ENCODE assay signal across 7 cellular contexts in the genomic region with DNA sequence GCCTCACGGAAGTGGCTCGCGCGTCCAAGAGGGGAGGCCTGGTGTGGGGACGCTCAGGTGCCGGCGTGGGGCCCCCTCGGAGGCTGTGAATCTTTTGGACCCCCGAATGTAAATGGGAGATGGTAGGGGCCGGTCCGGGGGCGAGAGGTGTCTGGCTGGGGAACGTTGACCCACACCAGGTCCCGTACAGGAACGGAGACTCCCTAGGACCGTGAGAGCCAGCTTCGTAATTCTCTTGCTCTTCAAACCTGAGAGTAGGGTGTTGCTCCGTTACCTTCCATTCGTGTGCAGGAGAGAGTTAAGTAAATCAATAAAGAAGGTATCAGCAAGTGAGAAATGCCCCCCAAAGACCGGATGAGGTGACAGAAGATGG. TPM values are rescaled to one million over a fixed set of nuclear protein-coding genes. Genes with fewer than 3 reads are reported as not detected.
DNase-seq lines count a peak whose midpoint lies in the region; FAIRE-seq and TF ChIP-seq lines count a peak whose summit lies in the region.

No MANE protein-coding gene starts in this region.

- peak overlapping the region; percentile 1 for H2BK12ac ChIP-seq in H9 (ENCODE audit: insufficient read length, low read depth, low read length)

- peak overlapping the region; percentile 6 for H4K5ac ChIP-seq in H9 (ENCODE audit: insufficient read length, low read depth, low read length)

- H3K27ac ChIP-seq in H9 (ENCODE audit: insufficient read length, low read depth, low read length) (peak overlapping the region; percentile 48), endothelial cell of umbilical vein (ENCODE audit: insufficient read depth, low read depth, low read length) (peak overlapping the region; percentile 100), neural progenitor cell (peak overlapping the region; percentile 98)

- no peak overlapping the region for H2BK5ac ChIP-seq in H9 (ENCODE audit: insufficient read length, low read length)

- H4K8ac ChIP-seq in H9 (replicated peaks; ENCODE audit: insufficient read length, low read depth, low read length), result no peak overlapping the region

- H3K4me3 Mint-ChIP-seq in H9 (peak overlapping the region; percentile 75 to 96), neural progenitor cell (peak overlapping the region; percentile 92)

- H3K4ac ChIP-seq in H9 (ENCODE audit: low read depth, low read length), result peak overlapping the region; percentile 52; the same call in 1 of the 2 replicates

- no peak overlapping the region for H2BK15ac ChIP-seq in H9 (ENCODE audit: low read depth, low read length)

- peaks cover 0 to 6% of the 10 kb centered on the region in 2 experiments for H3K36me3 ChIP-seq in endothelial cell of umbilical vein (ENCODE audit: control insufficient read depth in 2 of 2, extremely low read depth in 1 of 2, insufficient read depth in 2 of 2, low read length in 2 of 2)
- no peaks in the 10 kb centered on the region for H3K36me3 ChIP-seq in neural progenitor cell

- H3K4me1 Mint-ChIP-seq in H9, result peaks cover 51 to 55% of the 10 kb centered on the region in 2 experiments
- H3K4me1 Mint-ChIP-seq in neural progenitor cell, result peaks cover 39% of the 10 kb centered on the region

- intact Hi-C loops in endothelial cell of umbilical vein (cut with micrococcal nuclease), result loop anchor here (2.0 to 5.0 kb wide), 5 partner anchors 94 to 1291 kb away; a partner anchor contains a TSS

- CTCF ChIA-PET in endothelial cell of umbilical vein (lab: Charles Lee), result interaction anchor here (0.9 to 3.6 kb wide), 3 partner anchors 34 to 50 kb away, joined by 3 to 33 read pairs (median 6); no protein-coding TSS in a partner anchor

- dilution Hi-C loops in endothelial cell of umbilical vein (cut with MboI; ENCODE audit: extremely low pct_ligation_motif_present, low sequenced_read_pairs), result no loop called here

- H3K9me3 Mint-ChIP-seq in H9, result no peaks in the 10 kb centered on the region; a peak in 1 of 5 replicates
- no peaks in the 10 kb centered on the region for H3K9me3 Mint-ChIP-seq in neural progenitor cell

- TF ChIP-seq CTCF in H9 (conservative IDR thresholded peaks at IDR 0.05) (no peak), endothelial cell of umbilical vein (IDR thresholded peaks at IDR 0.05; ENCODE audit: extremely low read depth in 1 of 2, insufficient read depth in 1 of 2, low read depth in 1 of 2, low read length in 2 of 2) (no peak), neural progenitor cell (IDR thresholded peaks at IDR 0.05) (no peak)

- H3K27ac Mint-ChIP-seq in H9, result peak overlapping the region; percentile 99 to 100 (median 100)
- peak overlapping the region; percentile 100 for H3K27ac Mint-ChIP-seq in neural progenitor cell

- H3K79me2 ChIP-seq in H9 (ENCODE audit: insufficient read depth, low read length) (peaks cover 14% of the 10 kb centered on the region; the same call in 1 of the 2 replicates), endothelial cell of umbilical vein (ENCODE audit: control insufficient read depth, insufficient read depth, low read length) (peaks cover 58% of the 10 kb centered on the region), neural progenitor cell (ENCODE audit: low read depth) (peaks cover 82% of the 10 kb centered on the region)

- no peaks in the 10 kb centered on the region for H3K27me3 ChIP-seq in H9 (ENCODE audit: insufficient read depth, low read length)
- no peaks in the 10 kb centered on the region for H3K27me3 ChIP-seq in endothelial cell of umbilical vein (ENCODE audit: control insufficient read depth in 2 of 2, insufficient read depth in 2 of 2, low read length in 2 of 2)
- H3K27me3 ChIP-seq in neural progenitor cell, result no peaks in the 10 kb centered on the region

- no peak for TF ChIP-seq POLR2A in endothelial cell of umbilical vein (IDR thresholded peaks at IDR 0.05; ENCODE audit: low read depth, low read length)

- no peak overlapping the region for H3T11ph ChIP-seq in H9 (ENCODE audit: low read length)

- no peak overlapping the region for H2AK5ac ChIP-seq in H9 (ENCODE audit: insufficient read length, low read length)

- POLR2A ChIA-PET in endothelial cell of umbilical vein (lab: Charles Lee), result interaction anchor here (0.9 to 2.6 kb wide), 5 partner anchors 9 to 50 kb away, joined by 4 to 15 read pairs (median 12); no protein-coding TSS in a partner anchor

- peak overlapping the region; percentile 31 for H4K91ac ChIP-seq in H9 (ENCODE audit: insufficient read length, low read depth, low read length)

- H2AFZ ChIP-seq in H9 (ENCODE audit: low read length) (no peak overlapping the region), endothelial cell of umbilical vein (ENCODE audit: low read depth, low read length) (no peak overlapping the region), neural progenitor cell (replicated peaks) (peak overlapping the region; percentile 94)

- peak overlapping the region; percentile 26 to 79 (median 76) for H3K4me3 ChIP-seq in endothelial cell of umbilical vein (replicated peaks in 1 of 3; ENCODE audit: insufficient read depth in 1 of 3, low read depth in 1 of 3, low read length in 3 of 3)
- peak overlapping the region; percentile 89 for H3K4me3 ChIP-seq in neural progenitor cell

- no peak overlapping the region for H3K23ac ChIP-seq in H9 (ENCODE audit: insufficient read length, low read depth, low read length)

- H3K56ac ChIP-seq in H9 (ENCODE audit: insufficient read length, low read depth, low read length), result peak overlapping the region; percentile 34

- H3K18ac ChIP-seq in H9 (ENCODE audit: insufficient read length, low read depth, low read length), result peak overlapping the region; percentile 99

- DNase-seq in H9 (no peak), OCI-M1 (lab: John Stamatoyannopoulos, UW) (peak; percentile 57), endothelial cell of umbilical vein (ENCODE audit: low read depth, low spot score) (no peak), neural progenitor cell (ENCODE audit: low spot score) (no peak), NCI-H2029 treated with DMSO at 0.1 percent for 48 hours (lab: John Stamatoyannopoulos, UW) (no peak), NCI-H524 treated with DMSO at 0.1 percent for 48 hours (lab: John Stamatoyannopoulos, UW) (no peak)
- DNase-seq in effector CD8-positive, alpha-beta T cell (lab: John Stamatoyannopoulos, UW), result no peak

- peak overlapping the region; percentile 64 for H2BK120ac ChIP-seq in H9 (ENCODE audit: low read depth, low read length, poor library complexity, severe bottlenecking)

- no peaks in the 10 kb centered on the region for H3K9me1 ChIP-seq in endothelial cell of umbilical vein (replicated peaks; ENCODE audit: control insufficient read depth, extremely low read depth, insufficient read depth, low read length)

- H4K20me1 ChIP-seq in H9 (ENCODE audit: control insufficient read depth, insufficient read depth, insufficient read length) (no peaks in the 10 kb centered on the region), endothelial cell of umbilical vein (replicated peaks; ENCODE audit: control insufficient read depth, extremely low read depth, insufficient read depth, low read length) (no peaks in the 10 kb centered on the region), neural progenitor cell (ENCODE audit: low read depth) (peaks cover 36% of the 10 kb centered on the region)

- H3K4me1 ChIP-seq in H9 (ENCODE audit: insufficient read depth, low read length), result no peaks in the 10 kb centered on the region
- peaks cover 63% of the 10 kb centered on the region for H3K4me1 ChIP-seq in endothelial cell of umbilical vein (ENCODE audit: control insufficient read depth, extremely low read depth, insufficient read depth, low read length)
- peaks cover 36% of the 10 kb centered on the region for H3K4me1 ChIP-seq in neural progenitor cell

- no peak for FAIRE-seq in endothelial cell of umbilical vein (lab: Jason Lieb, UNC)

- H3K9ac ChIP-seq in H9 (ENCODE audit: extremely low read depth, insufficient read length, low read length) (peak overlapping the region; percentile 98), endothelial cell of umbilical vein (replicated peaks; ENCODE audit: extremely low read depth, insufficient read depth, low read length) (peak overlapping the region; percentile 95), neural progenitor cell (peak overlapping the region; percentile 92)

- BruUV-seq in endothelial cell of umbilical vein (replicated peaks; lab: Mats Ljungman, UMichigan), result TSS peak; percentile 16

- WGBS in H9 (ENCODE audit: extremely low coverage, insufficient read length, low lambda C conversion rate), result no CpG with 5 or more reads among the region's 20 CpGs

- H3F3A ChIP-seq in neural progenitor cell (ENCODE audit: low read depth), result peaks cover 6% of the 10 kb centered on the region

- H2BK20ac ChIP-seq in H9 (ENCODE audit: low read depth, low read length, poor library complexity, severe bottlenecking), result no peak overlapping the region

- peaks cover 3 to 20% (median 18%) of the 10 kb centered on the region in 3 experiments; a peak in 6 of 7 replicates for H3K36me3 Mint-ChIP-seq in H9 (ENCODE audit: insufficient read depth in 1 of 3, low read depth in 3 of 3)
- no peaks in the 10 kb centered on the region for H3K36me3 Mint-ChIP-seq in neural progenitor cell

- H3K4me2 ChIP-seq in H9 (ENCODE audit: insufficient read depth, insufficient read length, low read length), result peak overlapping the region; percentile 79
- H3K4me2 ChIP-seq in endothelial cell of umbilical vein (ENCODE audit: insufficient read depth, low read length), result peak overlapping the region; percentile 86
- peak overlapping the region; percentile 76 for H3K4me2 ChIP-seq in neural progenitor cell

- H3K79me1 ChIP-seq in H9 (ENCODE audit: insufficient read depth, low read depth, low read length, poor library complexity, severe bottlenecking), result peaks cover 5% of the 10 kb centered on the region

- peaks cover 14% of the 10 kb centered on the region for H3K23me2 ChIP-seq in H9 (ENCODE audit: insufficient read length, low read depth, low read length, poor library complexity, severe bottlenecking)

- peak overlapping the region; percentile 99 for H3K14ac ChIP-seq in H9 (ENCODE audit: insufficient read depth, low read length)

- H3K9me3 ChIP-seq in H9 (ENCODE audit: control insufficient read depth, low read depth, low read length) (no peaks in the 10 kb centered on the region), endothelial cell of umbilical vein (replicated peaks; ENCODE audit: control insufficient read depth, insufficient read depth, low read length) (no peaks in the 10 kb centered on the region), neural progenitor cell (ENCODE audit: low read depth) (no peaks in the 10 kb centered on the region)

- H3K27me3 Mint-ChIP-seq in H9 (ENCODE audit: low read depth) (no peaks in the 10 kb centered on the region), neural progenitor cell (ENCODE audit: insufficient read depth, low read depth) (peaks cover 2% of the 10 kb centered on the region)

RNA-seq across cellular contexts. Expression of a gene that starts 0.5 kb away (rescaled TPM):
- total RNA-seq in H9 (2021) (9.6 and 10.6 TPM in 2 replicates), endothelial cell of umbilical vein (28.4 and 29.1 TPM in 2 replicates), neural progenitor cell (ENCODE audit: low replicate concordance) (60.5 and 61.8 TPM in 2 replicates)
- 13.8 and 20.4 TPM in 2 replicates for polyA plus RNA-seq in endothelial cell of umbilical vein
- polyA plus RNA-seq in endothelial cell of umbilical vein (2011; cell fraction: cytosol; rRNA removed), result 34.3 and 34.7 TPM in 2 replicates
- polyA plus RNA-seq in endothelial cell of umbilical vein (2011; cell fraction: nucleus; rRNA removed), result 16.3 and 18.2 TPM in 2 replicates
- 45.2 and 45.3 TPM in 2 replicates for polyA plus RNA-seq in endothelial cell of umbilical vein (2012)
- 10.3 and 13.5 TPM in 2 replicates for polyA minus RNA-seq in endothelial cell of umbilical vein
- 9.3 TPM for polyA minus RNA-seq in endothelial cell of umbilical vein (2011; cell fraction: cytosol; rRNA and poly(A)+ RNA removed)
- 6.7 and 7.1 TPM in 2 replicates for polyA minus RNA-seq in endothelial cell of umbilical vein (2011; cell fraction: nucleus; rRNA and poly(A)+ RNA removed)

RNA-seq across cellular contexts. Expression of a gene that starts 0.9 kb away (rescaled TPM):
- 16.1 and 17.7 TPM in 2 replicates for total RNA-seq in H9 (2021)
- 35.0 and 39.6 TPM in 2 replicates for total RNA-seq in endothelial cell of umbilical vein
- polyA plus RNA-seq in endothelial cell of umbilical vein, result 8.8 and 10.4 TPM in 2 replicates
- polyA plus RNA-seq in endothelial cell of umbilical vein (2011; cell fraction: cytosol; rRNA removed), result 13.5 and 14.2 TPM in 2 replicates
- polyA plus RNA-seq in endothelial cell of umbilical vein (2011; cell fraction: nucleus; rRNA removed), result 28.5 and 31.3 TPM in 2 replicates
- polyA plus RNA-seq in endothelial cell of umbilical vein (2012), result 15.7 and 16.5 TPM in 2 replicates
- 40.9 and 43.9 TPM in 2 replicates for polyA minus RNA-seq in endothelial cell of umbilical vein
- polyA minus RNA-seq in endothelial cell of umbilical vein (2011; cell fraction: cytosol; rRNA and poly(A)+ RNA removed), result 1.6 TPM
- 40.7 and 47.7 TPM in 2 replicates for polyA minus RNA-seq in endothelial cell of umbilical vein (2011; cell fraction: nucleus; rRNA and poly(A)+ RNA removed)
- 15.4 and 18.2 TPM in 2 replicates for total RNA-seq in neural progenitor cell (ENCODE audit: low replicate concordance)

Comparison
In these comparisons a context has a peak if more than half of its experiments do, and no peak if none do; other contexts are left out.
1. H3K27ac ChIP-seq: peak in every context shown above with its lines; median percentile 100 in endothelial cell of umbilical vein; 98 in neural progenitor cell; 48 in H9.